Comparison of ENCODE assay signal across 25 cellular contexts in genomic region chr1:47682786-47683350, GRCh38.
"Had no signal": no experiment of that assay in that cellular context is flagged by ENCODE, and none has a peak within 500 bp of the region (broad histone marks: within the 10 kb centered on the region; RNA-seq: fewer than 3 reads in every experiment).

No MANE protein-coding gene starts in this region.

- H3K36me3 Mint-ChIP-seq: activated CD4-positive, alpha-beta memory T cell treated with anti-CD3 and anti-CD28 coated beads for 36 hours; activated naive CD8-positive, alpha-beta T cell treated with anti-CD3 and anti-CD28 coated beads, Interleukin-2, amount 10 ng/mL, durations not matched to agents 7 days and 5 days; mesothelial cell of epicardium; naive thymus-derived CD8-positive, alpha-beta T cell; neural progenitor cell had no signal

- H3K4me3 ChIP-seq: breast epithelium, heart left ventricle, lower lobe of right lung, neural progenitor cell, SK-N-MC, thoracic aorta, upper lobe of right lung had no signal

- H3K9me3 ChIP-seq: breast epithelium, heart left ventricle, lower lobe of right lung, thoracic aorta, upper lobe of right lung had no signal

- ATAC-seq: activated T-cell treated with anti-CD3 and anti-CD28 coated beads, Interleukin-2, amount 50 U/mL, for 4 hours; heart left ventricle; lower lobe of right lung; naive thymus-derived CD8-positive, alpha-beta T cell; stimulated activated naive CD8-positive, alpha-beta T cell treated with anti-CD3 and anti-CD28 coated beads, Interleukin-15, amount 100 ng/mL, for 72 hours; T-helper 17 cell; upper lobe of right lung had no signal

- H2AFZ ChIP-seq: neural progenitor cell had no signal

- H3K27ac ChIP-seq: breast epithelium, heart left ventricle, lower lobe of right lung, neural progenitor cell, SK-N-MC, upper lobe of right lung had no signal

- H3K27ac Mint-ChIP-seq: activated CD4-positive, alpha-beta memory T cell treated with anti-CD3 and anti-CD28 coated beads for 36 hours; activated naive CD4-positive, alpha-beta T cell treated with anti-CD3 and anti-CD28 coated beads for 36 hours; activated naive CD8-positive, alpha-beta T cell treated with anti-CD3 and anti-CD28 coated beads, Interleukin-2, amount 10 ng/mL, durations not matched to agents 7 days and 5 days; activated T-helper 2 cell treated with anti-CD3 and anti-CD28 coated beads, Interferon-gamma antibody, Interleukin-2, Interleukin-4, amounts not matched to agents 10 μg/mL and 5 μg/mL and 100 μg/mL, durations not matched to agents 14 hours and 24 hours and 36 hours; progenitor cell of endocrine pancreas; T-helper 17 cell had no signal

- H3K4me1 Mint-ChIP-seq: activated naive CD8-positive, alpha-beta T cell treated with anti-CD3 and anti-CD28 coated beads, Interleukin-2, amount 10 ng/mL, durations not matched to agents 7 days and 5 days; central memory CD8-positive, alpha-beta T cell; stimulated activated naive CD8-positive, alpha-beta T cell treated with anti-CD3 and anti-CD28 coated beads, Interleukin-15, amount 100 ng/mL, for 72 hours; T-helper 17 cell had no signal

- H3K4me1 ChIP-seq: breast epithelium, lower lobe of right lung, upper lobe of right lung had no signal

- H3K4me3 Mint-ChIP-seq: activated CD4-positive, alpha-beta memory T cell treated with anti-CD3 and anti-CD28 coated beads for 36 hours; activated naive CD4-positive, alpha-beta T cell treated with anti-CD3 and anti-CD28 coated beads for 36 hours; activated naive CD8-positive, alpha-beta T cell treated with anti-CD3 and anti-CD28 coated beads, Interleukin-2, amount 10 ng/mL, durations not matched to agents 7 days and 5 days; activated T-cell treated with anti-CD3 and anti-CD28 coated beads, Interleukin-2, amount 50 U/mL, for 4 hours; central memory CD8-positive, alpha-beta T cell; mesothelial cell of epicardium; naive thymus-derived CD8-positive, alpha-beta T cell; neural progenitor cell; stimulated activated naive CD8-positive, alpha-beta T cell treated with anti-CD3 and anti-CD28 coated beads, Interleukin-15, amount 100 ng/mL, for 72 hours; T-helper 17 cell had no signal

- H3K27me3 ChIP-seq: breast epithelium, neural progenitor cell, upper lobe of right lung had no signal

- DNase-seq: activated CD4-positive, alpha-beta memory T cell treated with anti-CD3 and anti-CD28 coated beads for 36 hours; activated CD4-positive, alpha-beta T cell treated with anti-CD3 and anti-CD28 coated beads for 4 hours; activated CD4-positive, CD25-positive, alpha-beta regulatory T cell; activated naive CD4-positive, alpha-beta T cell treated with anti-CD3 and anti-CD28 coated beads for 36 hours; activated naive CD8-positive, alpha-beta T cell treated with anti-CD3 and anti-CD28 coated beads, Interleukin-2, amount 10 ng/mL, durations not matched to agents 7 days and 5 days; activated T-cell treated with anti-CD3 and anti-CD28 coated beads, Interleukin-2, amount 50 U/mL, for 4 hours; amniotic stem cell; cortex of kidney; kidney; lower lobe of right lung; naive thymus-derived CD8-positive, alpha-beta T cell; stimulated activated CD4-positive, alpha-beta T cell treated with anti-CD3 and anti-CD28 coated beads, Interleukin-12 subunit alpha, Interleukin-12 subunit beta, amount 100 ng/mL, for 4 hours; stimulated activated naive CD8-positive, alpha-beta T cell treated with anti-CD3 and anti-CD28 coated beads, Interleukin-15, amount 100 ng/mL, for 72 hours; SW 1271; T-helper 17 cell; upper lobe of right lung had no signal

- H3K9me3 Mint-ChIP-seq: activated CD4-positive, alpha-beta memory T cell treated with anti-CD3 and anti-CD28 coated beads for 36 hours; activated naive CD4-positive, alpha-beta T cell treated with anti-CD3 and anti-CD28 coated beads for 36 hours; activated naive CD8-positive, alpha-beta T cell treated with anti-CD3 and anti-CD28 coated beads, Interleukin-2, amount 10 ng/mL, durations not matched to agents 7 days and 5 days; activated T-cell treated with anti-CD3 and anti-CD28 coated beads, Interleukin-2, amount 50 U/mL, for 4 hours; activated T-helper 2 cell treated with anti-CD3 and anti-CD28 coated beads, Interferon-gamma antibody, Interleukin-2, Interleukin-4, amounts not matched to agents 10 μg/mL and 5 μg/mL and 100 μg/mL, durations not matched to agents 14 hours and 24 hours and 36 hours; central memory CD8-positive, alpha-beta T cell; mesothelial cell of epicardium; naive thymus-derived CD8-positive, alpha-beta T cell; neural progenitor cell; stimulated activated naive CD8-positive, alpha-beta T cell treated with anti-CD3 and anti-CD28 coated beads, Interleukin-15, amount 100 ng/mL, for 72 hours had no signal

- H3K36me3 ChIP-seq: breast epithelium, heart left ventricle, lower lobe of right lung, neural progenitor cell, thoracic aorta, upper lobe of right lung had no signal

- H3K4me2 ChIP-seq: neural progenitor cell had no signal

- H3K9ac ChIP-seq: neural progenitor cell had no signal
